Comparison of ENCODE assay signal across 2 cellular contexts in the genomic region with DNA sequence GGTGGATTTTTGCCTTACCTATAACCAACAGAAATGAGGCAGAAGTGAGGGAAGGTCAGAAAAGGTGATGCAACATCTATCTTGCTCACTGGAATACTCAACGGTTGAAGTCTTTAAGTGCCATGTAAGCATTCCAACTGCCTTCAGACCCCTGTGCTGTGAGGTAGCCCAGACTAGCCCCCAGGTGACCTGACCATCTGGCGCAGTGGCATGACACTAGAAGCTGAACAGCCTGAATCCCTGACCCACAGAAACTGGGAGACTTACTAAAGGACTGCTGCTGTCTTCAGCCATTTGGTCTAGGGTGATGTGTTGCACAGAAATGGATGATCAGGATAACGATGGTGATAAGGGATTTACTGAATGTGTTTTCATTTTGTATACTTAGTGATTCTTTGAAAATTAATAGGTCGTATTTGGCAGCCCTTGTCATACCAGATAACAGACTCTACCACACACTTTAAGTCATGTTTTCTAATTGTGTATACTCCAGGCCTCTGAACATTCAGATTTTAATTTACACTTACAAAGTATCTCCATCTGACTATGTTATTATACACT.
TF ChIP-seq lines count a peak whose summit lies in the region.

No MANE protein-coding gene starts in this region.

TF ChIP-seq in IMR-90, 13 proteins besides CTCF, POLR2A, EP300 and RAD21:
- no peak for TF ChIP-seq MAFK (IDR thresholded peaks at IDR 0.05; ENCODE audit: low read depth, low read length)
- TF ChIP-seq RFX5 (IDR thresholded peaks at IDR 0.05; ENCODE audit: low read depth, low read length): no peak
- TF ChIP-seq USF2 (IDR thresholded peaks at IDR 0.05; ENCODE audit: low read depth, low read length): no peak
- TF ChIP-seq NFE2L2 (IDR thresholded peaks at IDR 0.05; ENCODE audit: low read depth, low read length): no peak
- peak; percentile 22; the same call in 1 of the 2 replicates for TF ChIP-seq CEBPB (IDR thresholded peaks at IDR 0.05; ENCODE audit: low read depth, low read length)
- TF ChIP-seq FOS (IDR thresholded peaks at IDR 0.05; ENCODE audit: low read depth, low read length): no peak

TF ChIP-seq in K562, 482 proteins besides CTCF, POLR2A, EP300 and RAD21:
- TF ChIP-seq CEBPG (CRISPR knock-in tag; IDR thresholded peaks at IDR 0.05): no peak
- TF ChIP-seq CEBPG (tag; conservative IDR thresholded peaks at IDR 0.05 in 1 of 2, IDR thresholded peaks at IDR 0.05 in 1 of 2): peak; percentile 36 to 47; a peak in 2 of 4 replicates
- TF ChIP-seq ATF3 (IDR thresholded peaks at IDR 0.05): peak; percentile 35; the same call in 1 of the 2 replicates
- TF ChIP-seq ATF3 (CRISPR knock-in tag; conservative IDR thresholded peaks at IDR 0.05): no peak
- no peak for TF ChIP-seq L3MBTL2 (IDR thresholded peaks at IDR 0.05)
TF ChIP-seq in K562: peak in this region for 2.
